ENCODE assay signal across 9 cellular contexts in the genomic region with DNA sequence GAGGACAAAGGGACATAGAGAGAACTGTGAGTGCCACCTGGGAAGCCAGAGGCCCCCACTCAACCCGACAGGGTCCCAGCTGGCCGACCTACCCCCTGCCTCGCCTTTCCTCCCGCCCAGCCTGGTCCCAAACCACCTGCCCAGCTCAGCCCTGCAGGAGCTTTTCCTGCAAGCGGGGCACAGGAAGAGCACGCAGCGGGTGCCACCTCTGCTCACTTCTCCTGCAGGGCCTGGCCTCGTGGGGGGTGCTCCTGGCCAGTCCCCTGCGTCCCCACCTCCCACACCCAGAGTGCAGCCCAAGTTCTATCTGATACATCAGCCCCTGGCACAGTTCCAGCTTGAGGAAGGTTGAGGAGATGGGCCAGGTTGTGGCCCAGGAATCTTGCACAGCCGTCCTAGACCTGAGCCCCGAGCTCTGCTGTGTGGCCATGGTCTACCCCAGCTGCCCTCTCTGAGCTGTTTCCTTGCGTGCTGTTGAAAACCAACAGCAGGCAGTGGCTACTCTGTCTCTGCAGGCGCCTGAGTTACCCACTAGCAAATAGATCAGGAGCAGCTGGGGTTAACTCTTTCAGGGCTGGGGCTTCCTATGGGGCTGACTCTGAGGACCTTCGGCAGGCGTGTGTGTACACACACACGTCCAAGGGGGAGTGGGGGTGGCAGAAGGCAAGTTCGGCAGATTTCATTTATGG. TPM values are rescaled to one million over a fixed set of nuclear protein-coding genes. Genes with fewer than 3 reads are reported as not detected.
DNase-seq lines count a peak whose midpoint lies in the region; ATAC-seq and TF ChIP-seq lines count a peak whose summit lies in the region.
"Had no signal": no experiment of that assay in that cellular context is flagged by ENCODE, and none has a peak within 500 bp of the region (broad histone marks: within the 10 kb centered on the region; RNA-seq: fewer than 3 reads in every experiment).

No MANE protein-coding gene starts in this region.

- no peaks in the 10 kb centered on the region for H3K9me3 Mint-ChIP-seq in endothelial cell (ENCODE audit: unreplicated experiment)

- ATAC-seq in HG02970 (IDR thresholded peaks at IDR 0.05; ENCODE audit: low FRiP score, unreplicated experiment): no peak
- no peak for ATAC-seq in GM18909 (IDR thresholded peaks at IDR 0.05; ENCODE audit: poor library complexity, unreplicated experiment)
- ATAC-seq: body of pancreas had no signal

- H3K27me3 Mint-ChIP-seq in endothelial cell (ENCODE audit: unreplicated experiment): peaks cover 13% of the 10 kb centered on the region

- peak overlapping the region; percentile 91 for H3K4me3 Mint-ChIP-seq in endothelial cell (ENCODE audit: unreplicated experiment)

- peaks cover 10% of the 10 kb centered on the region for H3K36me3 Mint-ChIP-seq in endothelial cell (ENCODE audit: low read depth, unreplicated experiment)

- H3K4me3 ChIP-seq in skeletal muscle cell (ENCODE audit: low read depth, low read length): peak overlapping the region; percentile 71
- H3K4me3 ChIP-seq: body of pancreas had no signal

- H3K4me1 Mint-ChIP-seq in endothelial cell (ENCODE audit: unreplicated experiment): peaks cover 17% of the 10 kb centered on the region

- peak; percentile 61 for DNase-seq in DMS53 (lab: John Stamatoyannopoulos, UW)
- no peak for DNase-seq in DMS53 treated with DMSO at 0.1 percent for 48 hours (lab: John Stamatoyannopoulos, UW; ENCODE audit: unreplicated experiment)
- peak; percentile 68 to 79 for DNase-seq in NCI-H524 (lab: John Stamatoyannopoulos, UW)
- no peak for DNase-seq in endothelial cell (ENCODE audit: low spot score)
- no peak for DNase-seq in skeletal muscle cell (ENCODE audit: low read depth)
- DNase-seq in NCI-H1105 (lab: John Stamatoyannopoulos, UW): no peak

- H3K27ac Mint-ChIP-seq in endothelial cell (ENCODE audit: unreplicated experiment): no peak overlapping the region

- TF ChIP-seq CTCF in endothelial cell (IDR thresholded peaks at IDR 0.05; ENCODE audit: unreplicated experiment): no peak

RNA-seq across cellular contexts. Expression of a gene that starts 1.7 kb away (rescaled TPM):
- total RNA-seq in endothelial cell (ENCODE audit: unreplicated experiment): 9.8 TPM

RNA-seq across cellular contexts. Expression of a gene that starts 5.8 kb away (rescaled TPM):
- not detected for total RNA-seq in endothelial cell (ENCODE audit: unreplicated experiment)

RNA-seq across cellular contexts. Expression of a gene that starts 10.4 kb away (rescaled TPM):
- total RNA-seq in endothelial cell (ENCODE audit: unreplicated experiment): not detected

RNA-seq across cellular contexts. Expression of a gene that starts 13.6 kb away (rescaled TPM):
- total RNA-seq in endothelial cell (ENCODE audit: unreplicated experiment): 6.7 TPM

RNA-seq across cellular contexts. Expression of a gene that starts 47.5 kb away (rescaled TPM):
- 6.0 TPM for total RNA-seq in endothelial cell (ENCODE audit: unreplicated experiment)

Comparison
In these comparisons a context has a peak if more than half of its experiments do, and no peak if none do; other contexts are left out.
1. DNase-seq: peak in DMS53 (single experiment) and NCI-H524 (2 of 2); none in DMS53 treated with DMSO at 0.1 percent for 48 hours (single experiment), endothelial cell (single experiment), skeletal muscle cell (single experiment) and NCI-H1105 (single experiment).